In the genomic region with DNA sequence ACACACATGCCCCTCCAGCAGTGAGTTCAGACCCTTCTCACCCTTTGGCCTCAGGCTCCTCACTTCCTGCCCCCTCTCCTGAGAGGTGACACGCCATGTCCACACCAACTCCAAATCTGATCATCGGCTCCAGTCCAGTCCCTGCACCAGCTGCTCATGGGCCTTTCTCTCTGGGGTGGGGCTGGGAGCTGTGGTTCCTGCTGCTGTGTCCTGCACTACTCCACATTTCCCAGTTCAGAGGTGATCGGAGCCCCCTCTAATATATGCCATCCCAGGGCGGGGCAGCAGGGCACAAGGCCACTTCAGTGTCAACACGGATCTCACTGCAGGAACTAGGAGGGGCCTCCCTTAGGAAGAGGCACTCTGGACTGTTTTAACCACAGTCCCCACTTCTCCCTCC, we compare ENCODE assay signal across 19 cellular contexts.
DNase-seq lines count a peak whose midpoint lies in the region; ATAC-seq and TF ChIP-seq lines count a peak whose summit lies in the region.
"Had no signal": no experiment of that assay in that cellular context is flagged by ENCODE, and none has a peak within 500 bp of the region (broad histone marks: within the 10 kb centered on the region; RNA-seq: fewer than 3 reads in every experiment).

No MANE protein-coding gene starts in this region.

- ATAC-seq in WTC11 (no peak), left lobe of liver (no peak)
- ATAC-seq in stimulated activated effector memory CD8-positive, alpha-beta T cell treated with anti-CD3 and anti-CD28 coated beads, Interleukin-12 subunit alpha, Interleukin-12 subunit beta, amount 100 ng/mL, for 72 hours, result no peak
- ATAC-seq: HCT116, Panc1 had no signal

- TF ChIP-seq EP300 in suprapubic skin (IDR thresholded peaks at IDR 0.05), result no peak

- no peak overlapping the region for H2BK15ac ChIP-seq in H9 (ENCODE audit: low read depth, low read length)

- no peak for TF ChIP-seq POLR2A in suprapubic skin (IDR thresholded peaks at IDR 0.05)

- no peak overlapping the region for H4K5ac ChIP-seq in H9 (ENCODE audit: insufficient read length, low read depth, low read length)

- H3K27ac ChIP-seq in H9 (ENCODE audit: insufficient read length, low read depth, low read length) (no peak overlapping the region), suprapubic skin (no peak overlapping the region)

- H2AK5ac ChIP-seq in H9 (ENCODE audit: insufficient read length, low read length), result no peak overlapping the region

- H3K9me3 Mint-ChIP-seq in H9 (no peaks in the 10 kb centered on the region; a peak in 1 of 5 replicates), WTC11 (no peaks in the 10 kb centered on the region)
- H3K9me3 Mint-ChIP-seq in stimulated activated effector memory CD8-positive, alpha-beta T cell treated with anti-CD3 and anti-CD28 coated beads, Interleukin-12 subunit alpha, Interleukin-12 subunit beta, amount 100 ng/mL, for 72 hours, result no peaks in the 10 kb centered on the region
- H3K9me3 Mint-ChIP-seq: CD4-positive, CD25-positive, alpha-beta regulatory T cell had no signal

- POLR2A ChIA-PET in WTC11 (lab: Charles Lee), result no interaction called here

- no peak overlapping the region for H3K23ac ChIP-seq in H9 (ENCODE audit: insufficient read length, low read depth, low read length)

- no peak overlapping the region for H3K9ac ChIP-seq in H9 (ENCODE audit: extremely low read depth, insufficient read length, low read length)

- H3K4ac ChIP-seq in H9 (ENCODE audit: low read depth, low read length), result no peak overlapping the region

- H3K4me1 ChIP-seq in H9 (ENCODE audit: insufficient read depth, low read length), result no peaks in the 10 kb centered on the region
- peaks cover 13% of the 10 kb centered on the region for H3K4me1 ChIP-seq in suprapubic skin

- TF ChIP-seq CTCF in H9 (conservative IDR thresholded peaks at IDR 0.05), result no peak
- no peak for TF ChIP-seq CTCF in WTC11 (IDR thresholded peaks at IDR 0.05)
- TF ChIP-seq CTCF in suprapubic skin (IDR thresholded peaks at IDR 0.05), result no peak

- H4K91ac ChIP-seq in H9 (ENCODE audit: insufficient read length, low read depth, low read length), result no peak overlapping the region

- peaks cover 3 to 6% of the 10 kb centered on the region in 2 experiments; a peak in 2 of 4 replicates for H3K4me1 Mint-ChIP-seq in H9
- H3K4me1 Mint-ChIP-seq in WTC11, result no peaks in the 10 kb centered on the region
- no peaks in the 10 kb centered on the region for H3K4me1 Mint-ChIP-seq in stimulated activated effector memory CD8-positive, alpha-beta T cell treated with anti-CD3 and anti-CD28 coated beads, Interleukin-12 subunit alpha, Interleukin-12 subunit beta, amount 100 ng/mL, for 72 hours
- H3K4me1 Mint-ChIP-seq: CD4-positive, CD25-positive, alpha-beta regulatory T cell had no signal

- H3K56ac ChIP-seq in H9 (ENCODE audit: insufficient read length, low read depth, low read length), result no peak overlapping the region

- H2BK120ac ChIP-seq in H9 (ENCODE audit: low read depth, low read length, poor library complexity, severe bottlenecking), result no peak overlapping the region

- H3K79me2 ChIP-seq in H9 (ENCODE audit: insufficient read depth, low read length), result no peaks in the 10 kb centered on the region

- H3K18ac ChIP-seq in H9 (ENCODE audit: insufficient read length, low read depth, low read length), result no peak overlapping the region

- H3K4me3 ChIP-seq in suprapubic skin, result no peak overlapping the region

- no peak overlapping the region for H2BK5ac ChIP-seq in H9 (ENCODE audit: insufficient read length, low read length)

- DNase-seq in H9 (peak; percentile 12), WTC11 (ENCODE audit: low spot score) (peak; percentile 6), left lobe of liver (ENCODE audit: low spot score) (peak; percentile 38), suprapubic skin (ENCODE audit: low spot score in 2 of 2) (peak; percentile 46 to 63), GM03348 (ENCODE audit: low spot score) (no peak), HK-2 (ENCODE audit: unreplicated experiment) (no peak)
- no peak for DNase-seq in stimulated activated effector memory CD8-positive, alpha-beta T cell treated with anti-CD3 and anti-CD28 coated beads, Interleukin-12 subunit alpha, Interleukin-12 subunit beta, amount 100 ng/mL, for 72 hours (ENCODE audit: low spot score in 2 of 2)
- DNase-seq: ACHN; CD4-positive, CD25-positive, alpha-beta regulatory T cell; DMS53; IMR-90; Kasumi-1; NCI-H1417; NCI-H1930; NCI-H2171; NCI-H446 treated with DMSO at 0.1 percent for 48 hours; NCI-H774 had no signal

- H3K27me3 ChIP-seq in H9 (ENCODE audit: insufficient read depth, low read length) (no peaks in the 10 kb centered on the region), suprapubic skin (no peaks in the 10 kb centered on the region)

- no peak overlapping the region for H2AFZ ChIP-seq in H9 (ENCODE audit: low read length)

- H2BK20ac ChIP-seq in H9 (ENCODE audit: low read depth, low read length, poor library complexity, severe bottlenecking), result no peak overlapping the region

- H3K27me3 Mint-ChIP-seq in H9 (ENCODE audit: low read depth) (no peaks in the 10 kb centered on the region), WTC11 (ENCODE audit: low read depth) (no peaks in the 10 kb centered on the region)
- H3K27me3 Mint-ChIP-seq: CD4-positive, CD25-positive, alpha-beta regulatory T cell had no signal

- H4K20me1 ChIP-seq in H9 (ENCODE audit: control insufficient read depth, insufficient read depth, insufficient read length), result no peaks in the 10 kb centered on the region

- no peak overlapping the region for H3K4me3 Mint-ChIP-seq in H9
- H3K4me3 Mint-ChIP-seq in WTC11, result no peak overlapping the region
- H3K4me3 Mint-ChIP-seq in stimulated activated effector memory CD8-positive, alpha-beta T cell treated with anti-CD3 and anti-CD28 coated beads, Interleukin-12 subunit alpha, Interleukin-12 subunit beta, amount 100 ng/mL, for 72 hours, result no peak overlapping the region
- H3K4me3 Mint-ChIP-seq: CD4-positive, CD25-positive, alpha-beta regulatory T cell had no signal

- no peak overlapping the region for H3T11ph ChIP-seq in H9 (ENCODE audit: low read length)

- no peak overlapping the region for H2BK12ac ChIP-seq in H9 (ENCODE audit: insufficient read length, low read depth, low read length)

- no CpG with 5 or more reads among the region's 5 CpGs for WGBS in H9 (ENCODE audit: extremely low coverage, insufficient read length, low lambda C conversion rate)
- 88% methylated on average over 4 of the region's 5 CpGs for WGBS in suprapubic skin

- H3K14ac ChIP-seq in H9 (ENCODE audit: insufficient read depth, low read length), result peak overlapping the region; percentile 56; the same call in 1 of the 2 replicates

- H3K23me2 ChIP-seq in H9 (ENCODE audit: insufficient read length, low read depth, low read length, poor library complexity, severe bottlenecking), result peaks cover 4% of the 10 kb centered on the region

- no peaks in the 10 kb centered on the region for H3K36me3 ChIP-seq in suprapubic skin

- H3K79me1 ChIP-seq in H9 (ENCODE audit: insufficient read depth, low read depth, low read length, poor library complexity, severe bottlenecking), result no peaks in the 10 kb centered on the region

- H3K9me3 ChIP-seq in H9 (ENCODE audit: control insufficient read depth, low read depth, low read length), result no peaks in the 10 kb centered on the region
- no peaks in the 10 kb centered on the region for H3K9me3 ChIP-seq in suprapubic skin

- no peak overlapping the region for H3K4me2 ChIP-seq in H9 (ENCODE audit: insufficient read depth, insufficient read length, low read length)

- no peak overlapping the region for H4K8ac ChIP-seq in H9 (replicated peaks; ENCODE audit: insufficient read length, low read depth, low read length)

- H3K27ac Mint-ChIP-seq in H9 (no peak overlapping the region), WTC11 (no peak overlapping the region)
- no peak overlapping the region for H3K27ac Mint-ChIP-seq in stimulated activated effector memory CD8-positive, alpha-beta T cell treated with anti-CD3 and anti-CD28 coated beads, Interleukin-12 subunit alpha, Interleukin-12 subunit beta, amount 100 ng/mL, for 72 hours
- H3K27ac Mint-ChIP-seq: CD4-positive, CD25-positive, alpha-beta regulatory T cell had no signal

- CTCF ChIA-PET in WTC11 (lab: Charles Lee), result no interaction called here

- H3K36me3 Mint-ChIP-seq in H9 (ENCODE audit: insufficient read depth in 1 of 3, low read depth in 3 of 3) (no peaks in the 10 kb centered on the region), WTC11 (no peaks in the 10 kb centered on the region)
- H3K36me3 Mint-ChIP-seq in stimulated activated effector memory CD8-positive, alpha-beta T cell treated with anti-CD3 and anti-CD28 coated beads, Interleukin-12 subunit alpha, Interleukin-12 subunit beta, amount 100 ng/mL, for 72 hours, result no peaks in the 10 kb centered on the region
- H3K36me3 Mint-ChIP-seq: CD4-positive, CD25-positive, alpha-beta regulatory T cell had no signal

TF ChIP-seq in WTC11, 78 proteins besides CTCF, POLR2A, EP300 and RAD21 (continues in another document):
- TF ChIP-seq ZNF416 (CRISPR knock-in tag; IDR thresholded peaks at IDR 0.05), result no peak
- TF ChIP-seq RELA (CRISPR knock-in tag; IDR thresholded peaks at IDR 0.05; ENCODE audit: borderline replicate concordance), result no peak
- no peak for TF ChIP-seq CBFB (CRISPR knock-in tag; IDR thresholded peaks at IDR 0.05; ENCODE audit: low read depth)
- TF ChIP-seq, protein P1, sequence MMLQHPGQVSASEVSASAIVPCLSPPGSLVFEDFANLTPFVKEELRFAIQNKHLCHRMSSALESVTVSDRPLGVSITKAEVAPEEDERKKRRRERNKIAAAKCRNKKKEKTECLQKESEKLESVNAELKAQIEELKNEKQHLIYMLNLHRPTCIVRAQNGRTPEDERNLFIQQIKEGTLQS (CRISPR knock-in tag; conservative IDR thresholded peaks at IDR 0.05), result no peak
- no peak for TF ChIP-seq CREB1 (CRISPR knock-in tag; IDR thresholded peaks at IDR 0.05)
- TF ChIP-seq ZNF423 (CRISPR knock-in tag; IDR thresholded peaks at IDR 0.05), result no peak
- TF ChIP-seq, protein P2, sequence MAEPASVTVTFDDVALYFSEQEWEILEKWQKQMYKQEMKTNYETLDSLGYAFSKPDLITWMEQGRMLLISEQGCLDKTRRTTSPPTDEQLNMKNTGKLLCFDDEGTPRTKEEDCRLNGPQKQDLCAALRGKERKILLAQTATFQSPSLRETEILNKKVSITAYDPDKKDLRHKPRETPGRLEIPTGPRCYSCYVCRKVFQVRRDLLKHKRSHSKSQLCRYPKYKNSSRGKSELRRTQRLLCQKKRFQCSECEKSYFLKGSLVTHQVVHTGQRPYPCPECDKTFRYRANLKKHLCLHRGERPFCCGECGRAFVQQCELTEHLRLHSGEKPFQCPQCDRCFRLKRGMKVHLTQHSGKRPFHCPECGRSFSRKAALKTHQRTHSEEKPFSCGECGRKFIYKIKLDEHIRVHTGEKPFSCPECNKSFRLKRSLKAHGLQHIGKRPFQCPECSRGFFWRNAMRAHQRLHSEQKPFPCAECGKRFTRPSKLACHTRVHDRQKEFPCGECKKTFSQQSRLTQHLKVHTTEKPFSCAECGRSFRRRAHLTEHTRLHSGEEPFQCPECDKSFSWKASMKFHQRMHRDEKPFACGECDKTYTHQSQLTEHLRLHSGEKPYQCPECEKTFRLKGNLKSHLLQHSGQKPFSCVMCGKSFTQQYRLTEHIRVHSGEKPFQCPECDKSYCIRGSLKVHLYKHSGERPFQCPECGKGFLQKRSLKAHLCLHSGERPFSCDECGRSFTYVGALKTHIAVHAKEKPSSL (CRISPR knock-in tag; conservative IDR thresholded peaks at IDR 0.05), result no peak
- TF ChIP-seq FOXP1 (CRISPR knock-in tag; IDR thresholded peaks at IDR 0.05; ENCODE audit: borderline replicate concordance), result no peak
- no peak for TF ChIP-seq RORB (CRISPR knock-in tag; IDR thresholded peaks at IDR 0.05)

Comparison
In these comparisons a context has a peak if more than half of its experiments do, and no peak if none do; other contexts are left out.
1. DNase-seq: peak in H9 (single experiment), WTC11 (single experiment), left lobe of liver (single experiment) and suprapubic skin (2 of 2); none in stimulated activated effector memory CD8-positive, alpha-beta T cell treated with anti-CD3 and anti-CD28 coated beads, Interleukin-12 subunit alpha, Interleukin-12 subunit beta, amount 100 ng/mL, for 72 hours (0 of 2), GM03348 (single experiment) and HK-2 (single experiment).